ENCODE assay signal across 1 cellular context in the genomic region with DNA sequence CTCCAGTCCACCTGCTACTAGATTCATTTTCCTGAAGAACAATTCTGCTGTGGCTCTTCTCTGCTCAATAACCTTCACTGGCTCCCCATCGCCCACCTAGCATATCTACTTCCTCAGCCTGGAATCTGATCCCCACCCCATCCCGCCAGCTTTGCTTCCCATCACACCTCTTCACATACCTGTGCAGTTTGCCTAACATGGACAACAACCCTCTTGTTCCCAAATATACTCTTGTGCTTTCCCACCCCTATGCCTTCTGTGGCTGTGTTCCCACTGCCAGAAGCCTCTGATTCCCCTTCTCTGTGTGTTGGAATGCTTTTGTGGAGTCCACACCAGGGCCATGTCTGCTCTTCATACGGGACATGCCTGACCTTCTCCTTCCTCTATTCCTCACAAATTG.
TF ChIP-seq lines count a peak whose summit lies in the region.

No MANE protein-coding gene starts in this region.

TF ChIP-seq in H1, 55 proteins besides CTCF, POLR2A, EP300 and RAD21:
- no peak for TF ChIP-seq SAP30 (IDR thresholded peaks at IDR 0.05; ENCODE audit: insufficient read depth, insufficient replicate concordance, low read length)
- no peak for TF ChIP-seq SP1 (IDR thresholded peaks at IDR 0.05; ENCODE audit: low read depth, low read length)
- TF ChIP-seq, protein P1, sequence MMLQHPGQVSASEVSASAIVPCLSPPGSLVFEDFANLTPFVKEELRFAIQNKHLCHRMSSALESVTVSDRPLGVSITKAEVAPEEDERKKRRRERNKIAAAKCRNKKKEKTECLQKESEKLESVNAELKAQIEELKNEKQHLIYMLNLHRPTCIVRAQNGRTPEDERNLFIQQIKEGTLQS (IDR thresholded peaks at IDR 0.05; ENCODE audit: insufficient read depth, low read depth, low read length) = no peak
- no peak for TF ChIP-seq FOSL1 (IDR thresholded peaks at IDR 0.05; ENCODE audit: insufficient read depth, low read depth, low read length)
- no peak for TF ChIP-seq ZNF274 (IDR thresholded peaks at IDR 0.05; ENCODE audit: borderline replicate concordance, extremely low read depth, low read length)
- TF ChIP-seq CBX5 (IDR thresholded peaks at IDR 0.05; ENCODE audit: low read depth, low read length) = no peak
- no peak for TF ChIP-seq MAFK (IDR thresholded peaks at IDR 0.05; ENCODE audit: low read depth, low read length)
- TF ChIP-seq SIN3A (conservative IDR thresholded peaks at IDR 0.05 in 1 of 2, IDR thresholded peaks at IDR 0.05 in 1 of 2; ENCODE audit: low read depth in 1 of 2, low read length in 2 of 2) = no peak
- TF ChIP-seq GTF2F1 (IDR thresholded peaks at IDR 0.05; ENCODE audit: borderline replicate concordance, low read depth, low read length) = no peak
- no peak for TF ChIP-seq HDAC6 (IDR thresholded peaks at IDR 0.05; ENCODE audit: low read depth, low read length)
- TF ChIP-seq POLR2AphosphoS5 (IDR thresholded peaks at IDR 0.05; ENCODE audit: low read depth, low read length) = no peak
- TF ChIP-seq JUN (IDR thresholded peaks at IDR 0.05; ENCODE audit: low read depth, low read length) = no peak
- no peak for TF ChIP-seq SIX5 (IDR thresholded peaks at IDR 0.05; ENCODE audit: low read depth, low read length)
- TF ChIP-seq NRF1 (IDR thresholded peaks at IDR 0.05; ENCODE audit: low read depth, low read length) = no peak
- TF ChIP-seq CREB1 (IDR thresholded peaks at IDR 0.05) = no peak
- no peak for TF ChIP-seq JUND (IDR thresholded peaks at IDR 0.05; ENCODE audit: low read length)
- TF ChIP-seq PHF8 (conservative IDR thresholded peaks at IDR 0.05; ENCODE audit: low read depth, low read length) = no peak
- TF ChIP-seq SUZ12 (IDR thresholded peaks at IDR 0.05; ENCODE audit: low read length) = no peak
